8 cellular contexts compared by ENCODE assay signal in the genomic region with DNA sequence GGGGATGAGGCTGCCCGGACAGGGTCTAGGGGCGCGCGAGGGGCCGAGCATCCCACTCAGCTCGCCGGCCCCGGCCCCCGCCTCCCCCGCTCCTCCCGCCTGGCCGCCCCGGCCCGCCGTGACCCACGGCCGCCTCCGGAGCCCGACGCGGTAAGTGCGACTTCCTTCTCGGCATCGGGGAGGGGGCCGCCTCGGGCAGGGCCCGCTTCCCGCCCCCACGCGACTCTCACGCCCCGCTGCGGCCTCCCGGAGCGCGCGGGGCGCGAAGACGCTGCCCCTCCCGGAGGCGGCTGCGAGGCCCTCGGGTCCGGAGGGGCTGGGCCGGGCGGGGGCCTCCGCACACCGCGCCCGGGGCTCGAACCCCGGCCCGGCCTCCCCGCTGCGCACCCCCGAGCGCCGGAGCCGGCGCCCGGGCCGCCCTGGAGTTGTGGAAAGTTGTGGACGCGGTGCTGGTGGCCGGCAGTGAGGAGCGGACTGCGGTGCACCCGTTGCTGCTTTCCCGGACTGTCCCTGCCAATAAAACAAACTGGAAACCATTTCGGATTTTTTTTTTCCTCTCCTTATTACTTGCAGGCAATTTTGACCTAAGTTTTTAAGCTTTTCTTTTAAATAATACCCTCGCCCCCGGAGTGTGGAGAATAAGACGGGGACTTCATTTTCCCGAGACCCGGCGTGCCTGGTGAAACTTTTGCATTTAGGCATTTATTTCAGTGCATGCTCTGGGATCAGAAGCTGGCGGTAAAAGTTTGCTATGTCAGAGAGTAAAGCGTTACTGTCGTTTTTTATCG. TPM values are rescaled to one million over a fixed set of nuclear protein-coding genes. Genes with fewer than 3 reads are reported as not detected.
A peak's percentile ranks its signal among the peaks of the same experiment; 100 is the strongest.
DNase-seq lines count a peak whose midpoint lies in the region; ATAC-seq lines count a peak whose summit lies in the region.

No MANE protein-coding gene starts in this region.

- peaks cover 14% of the 10 kb centered on the region for H3K36me3 Mint-ChIP-seq in activated CD4-positive, alpha-beta T cell treated with anti-CD3 and anti-CD28 coated beads for 36 hours (ENCODE audit: low read depth)

- CTCF ChIA-PET in activated CD4-positive, alpha-beta T cell treated with anti-CD3 and anti-CD28 coated beads for 36 hours (lab: Charles Lee) = interaction anchor here (0.6 to 1.2 kb wide), 3 partner anchors 37 to 531 kb away, joined by 3 to 4 read pairs (median 3); no protein-coding TSS in a partner anchor

- no peaks in the 10 kb centered on the region for H3K9me3 Mint-ChIP-seq in activated CD4-positive, alpha-beta T cell treated with anti-CD3 and anti-CD28 coated beads for 36 hours (ENCODE audit: low read depth)

- in situ Hi-C loops in SK-MEL-5 (cut with HindIII; ENCODE audit: low pct_unique_long_range_greater_than_20kb, low sequenced_read_pairs) = no loop called here

- intact Hi-C loops in activated CD4-positive, alpha-beta T cell treated with anti-CD3 and anti-CD28 coated beads for 36 hours (cut with DNase I, micrococcal nuclease) = loop anchor here (1.0 to 10.0 kb wide), 11 partner anchors 13 to 1360 kb away; a partner anchor contains a TSS

- H3K27ac ChIP-seq in cingulate gyrus (ENCODE audit: low read depth, low read length) = peak overlapping the region; percentile 65

- H3K4me1 Mint-ChIP-seq in activated CD4-positive, alpha-beta T cell treated with anti-CD3 and anti-CD28 coated beads for 36 hours = peaks cover 48% of the 10 kb centered on the region

- ATAC-seq in activated CD4-positive, alpha-beta T cell treated with anti-CD3 and anti-CD28 coated beads for 36 hours = peak; percentile 13
- ATAC-seq in HG02840 (IDR thresholded peaks at IDR 0.05; ENCODE audit: low FRiP score, unreplicated experiment) = peak; percentile 20
- peak; percentile 26 for ATAC-seq in left lobe of liver
- no peak for ATAC-seq in HG02571 (IDR thresholded peaks at IDR 0.05; ENCODE audit: unreplicated experiment)

- H3K27me3 Mint-ChIP-seq in activated CD4-positive, alpha-beta T cell treated with anti-CD3 and anti-CD28 coated beads for 36 hours = no peaks in the 10 kb centered on the region

- peak; percentile 59 for DNase-seq in activated CD4-positive, alpha-beta T cell treated with anti-CD3 and anti-CD28 coated beads for 36 hours
- no peak for DNase-seq in activated CD4-positive, alpha-beta T cell treated with anti-CD3 and anti-CD28 coated beads for 1 hour
- DNase-seq in SK-MEL-5 (ENCODE audit: low read depth, low spot score) (peak; percentile 26), left lobe of liver (ENCODE audit: low spot score) (peak; percentile 57)
- peak; percentile 51 for DNase-seq in stimulated activated naive CD4-positive, alpha-beta T cell treated with Interleukin-2 at 50 U/mL for 16 hours (lab: John Stamatoyannopoulos, UW)

- H3K27ac Mint-ChIP-seq in activated CD4-positive, alpha-beta T cell treated with anti-CD3 and anti-CD28 coated beads for 36 hours = peak overlapping the region; percentile 91

- POLR2A ChIA-PET in activated CD4-positive, alpha-beta T cell treated with anti-CD3 and anti-CD28 coated beads for 36 hours (lab: Charles Lee) = interaction anchor here (0.6 to 1.5 kb wide), 4 partner anchors 61 to 308 kb away, joined by 3 to 14 read pairs (median 6); no protein-coding TSS in a partner anchor

- H3K4me3 Mint-ChIP-seq in activated CD4-positive, alpha-beta T cell treated with anti-CD3 and anti-CD28 coated beads for 36 hours = peak overlapping the region; percentile 91

RNA-seq across cellular contexts. Expression of a gene that starts 12.9 kb away (rescaled TPM):
- 10 to 100 TPM; 14.3 to 15.4 TPM for total RNA-seq in activated CD4-positive, alpha-beta T cell treated with anti-CD3 and anti-CD28 coated beads for 36 hours
- total RNA-seq in SK-MEL-5 (2014; rRNA removed; shearing (Covaris generic)) = not detected in 2 replicates
- not detected in 2 replicates for polyA plus RNA-seq in SK-MEL-5 (2015; cell fraction: cytosol; rRNA removed)
- polyA plus RNA-seq in SK-MEL-5 (2015; cell fraction: nucleus; rRNA removed) = not detected in 2 replicates
- 0.55 TPM for total RNA-seq in left lobe of liver

RNA-seq across cellular contexts. Expression of a gene that starts 16.9 kb away (rescaled TPM):
- 10 to 100 TPM; 11.6 to 14.3 TPM for total RNA-seq in activated CD4-positive, alpha-beta T cell treated with anti-CD3 and anti-CD28 coated beads for 36 hours
- 12.3 and 15.8 TPM in 2 replicates for total RNA-seq in SK-MEL-5 (2014; rRNA removed; shearing (Covaris generic))
- polyA plus RNA-seq in SK-MEL-5 (2015; cell fraction: cytosol; rRNA removed) = 16.8 and 20.2 TPM in 2 replicates
- 6.4 and 8.8 TPM in 2 replicates for polyA plus RNA-seq in SK-MEL-5 (2015; cell fraction: nucleus; rRNA removed)
- 30.4 TPM for total RNA-seq in left lobe of liver
